ENCODE assay signal across 1 cellular context in genomic region chr7:39333701-39334100, GRCh38.
A peak's percentile ranks its signal among the peaks of the same experiment; 100 is the strongest.
TF ChIP-seq lines count a peak whose summit lies in the region.

No MANE protein-coding gene starts in this region.

TF ChIP-seq in GM23338, 12 proteins besides CTCF, POLR2A, EP300 and RAD21:
- TF ChIP-seq ZNF462 (CRISPR knock-in tag; IDR thresholded peaks at IDR 0.05) = peak; percentile 63; the same call in 1 of the 2 replicates
- TF ChIP-seq JUNB (IDR thresholded peaks at IDR 0.05; ENCODE audit: unreplicated experiment) = no peak
- TF ChIP-seq NANOG (IDR thresholded peaks at IDR 0.05; ENCODE audit: borderline replicate concordance) = peak; percentile 60; the same call in 1 of the 2 replicates
